In the genomic region with DNA sequence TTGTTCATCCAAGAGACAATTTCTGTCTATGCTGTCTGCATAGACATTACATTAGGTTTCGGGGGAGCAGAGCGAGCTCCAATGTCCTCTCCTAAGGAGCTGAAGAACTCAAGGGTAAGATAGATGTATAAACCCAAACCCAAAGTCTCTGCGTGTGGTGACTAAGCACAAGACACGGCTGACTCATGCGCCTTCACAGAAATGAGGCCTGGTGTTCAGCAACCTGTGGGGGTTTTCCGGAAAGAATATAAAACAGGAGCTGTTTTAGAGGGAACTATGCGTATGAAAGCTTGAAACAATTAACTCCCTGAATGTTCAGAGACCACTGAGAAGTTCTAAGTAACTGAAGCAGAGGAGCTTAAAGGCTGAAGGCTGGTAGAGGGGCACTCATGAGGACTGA, we compare ENCODE assay signal across 16 cellular contexts.
"Had no signal": no experiment of that assay in that cellular context is flagged by ENCODE, and none has a peak within 500 bp of the region (broad histone marks: within the 10 kb centered on the region; RNA-seq: fewer than 3 reads in every experiment).

No MANE protein-coding gene starts in this region.

- H3K4me3 ChIP-seq: cardiac muscle cell, thoracic aorta, upper lobe of right lung had no signal

- H3K27me3 ChIP-seq: cardiac muscle cell, upper lobe of right lung had no signal

- H3K4me1 ChIP-seq: upper lobe of right lung had no signal

- H3K9me3 ChIP-seq: thoracic aorta, upper lobe of right lung had no signal

- DNase-seq: activated B cell treated with CpG ODN at 0.5 μM for 24 hours; activated CD4-positive, alpha-beta T cell treated with anti-CD3 and anti-CD28 coated beads for 48 hours; activated CD8-positive, alpha-beta T cell treated with anti-CD3 and anti-CD28 coated beads for 36 hours; activated naive CD4-positive, alpha-beta T cell treated with anti-CD3 and anti-CD28 coated beads for 36 hours; activated T-cell treated with anti-CD3 and anti-CD28 coated beads, Interleukin-2, amount 50 U/mL, for 24 hours; anterior cingulate cortex; foreskin fibroblast; left cardiac atrium; mesendoderm; naive thymus-derived CD4-positive, alpha-beta T cell; stimulated activated naive B cell treated with anti-CD40 and anti-IgM and Interleukin-4, amounts not matched to agents 10 μg/mL and 1 μg/mL and 100 μg/mL, for 72 hours; T-cell; T-helper 9 cell; upper lobe of right lung had no signal

- H3K27ac ChIP-seq: cardiac muscle cell, thoracic aorta, upper lobe of right lung had no signal

- H3K36me3 ChIP-seq: cardiac muscle cell, thoracic aorta, upper lobe of right lung had no signal
